Comparison of ENCODE assay signal across 2 cellular contexts in the genomic region with DNA sequence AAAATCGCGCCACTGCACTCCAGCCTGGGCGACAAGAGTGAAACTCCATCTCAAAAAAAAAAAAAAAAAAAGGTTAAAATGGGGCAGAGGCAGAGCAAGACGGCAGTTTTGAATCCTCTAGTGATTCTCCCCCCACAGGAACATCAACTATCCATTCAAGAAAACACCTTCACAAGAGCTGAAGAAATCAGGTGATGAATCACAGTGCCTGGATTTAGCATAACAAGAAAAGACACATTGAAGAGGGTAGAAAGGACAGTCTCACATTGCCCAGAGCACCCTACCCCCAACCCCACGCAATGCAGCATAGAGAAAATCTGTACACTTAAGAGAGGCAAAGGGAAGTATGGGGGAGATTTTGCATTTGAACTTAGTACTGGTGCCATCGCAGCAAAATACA.
TF ChIP-seq lines count a peak whose summit lies in the region.

No MANE protein-coding gene starts in this region.

TF ChIP-seq in GM23338, 12 proteins besides CTCF, POLR2A, EP300 and RAD21 (continues in another document):
- TF ChIP-seq JUNB (IDR thresholded peaks at IDR 0.05; ENCODE audit: unreplicated experiment): no peak
- no peak for TF ChIP-seq CREB1 (CRISPR knock-in tag; IDR thresholded peaks at IDR 0.05; ENCODE audit: low read depth)
- TF ChIP-seq NANOG (IDR thresholded peaks at IDR 0.05; ENCODE audit: borderline replicate concordance): no peak
- no peak for TF ChIP-seq STAT1 (IDR thresholded peaks at IDR 0.05; ENCODE audit: unreplicated experiment)
- TF ChIP-seq, protein P1, sequence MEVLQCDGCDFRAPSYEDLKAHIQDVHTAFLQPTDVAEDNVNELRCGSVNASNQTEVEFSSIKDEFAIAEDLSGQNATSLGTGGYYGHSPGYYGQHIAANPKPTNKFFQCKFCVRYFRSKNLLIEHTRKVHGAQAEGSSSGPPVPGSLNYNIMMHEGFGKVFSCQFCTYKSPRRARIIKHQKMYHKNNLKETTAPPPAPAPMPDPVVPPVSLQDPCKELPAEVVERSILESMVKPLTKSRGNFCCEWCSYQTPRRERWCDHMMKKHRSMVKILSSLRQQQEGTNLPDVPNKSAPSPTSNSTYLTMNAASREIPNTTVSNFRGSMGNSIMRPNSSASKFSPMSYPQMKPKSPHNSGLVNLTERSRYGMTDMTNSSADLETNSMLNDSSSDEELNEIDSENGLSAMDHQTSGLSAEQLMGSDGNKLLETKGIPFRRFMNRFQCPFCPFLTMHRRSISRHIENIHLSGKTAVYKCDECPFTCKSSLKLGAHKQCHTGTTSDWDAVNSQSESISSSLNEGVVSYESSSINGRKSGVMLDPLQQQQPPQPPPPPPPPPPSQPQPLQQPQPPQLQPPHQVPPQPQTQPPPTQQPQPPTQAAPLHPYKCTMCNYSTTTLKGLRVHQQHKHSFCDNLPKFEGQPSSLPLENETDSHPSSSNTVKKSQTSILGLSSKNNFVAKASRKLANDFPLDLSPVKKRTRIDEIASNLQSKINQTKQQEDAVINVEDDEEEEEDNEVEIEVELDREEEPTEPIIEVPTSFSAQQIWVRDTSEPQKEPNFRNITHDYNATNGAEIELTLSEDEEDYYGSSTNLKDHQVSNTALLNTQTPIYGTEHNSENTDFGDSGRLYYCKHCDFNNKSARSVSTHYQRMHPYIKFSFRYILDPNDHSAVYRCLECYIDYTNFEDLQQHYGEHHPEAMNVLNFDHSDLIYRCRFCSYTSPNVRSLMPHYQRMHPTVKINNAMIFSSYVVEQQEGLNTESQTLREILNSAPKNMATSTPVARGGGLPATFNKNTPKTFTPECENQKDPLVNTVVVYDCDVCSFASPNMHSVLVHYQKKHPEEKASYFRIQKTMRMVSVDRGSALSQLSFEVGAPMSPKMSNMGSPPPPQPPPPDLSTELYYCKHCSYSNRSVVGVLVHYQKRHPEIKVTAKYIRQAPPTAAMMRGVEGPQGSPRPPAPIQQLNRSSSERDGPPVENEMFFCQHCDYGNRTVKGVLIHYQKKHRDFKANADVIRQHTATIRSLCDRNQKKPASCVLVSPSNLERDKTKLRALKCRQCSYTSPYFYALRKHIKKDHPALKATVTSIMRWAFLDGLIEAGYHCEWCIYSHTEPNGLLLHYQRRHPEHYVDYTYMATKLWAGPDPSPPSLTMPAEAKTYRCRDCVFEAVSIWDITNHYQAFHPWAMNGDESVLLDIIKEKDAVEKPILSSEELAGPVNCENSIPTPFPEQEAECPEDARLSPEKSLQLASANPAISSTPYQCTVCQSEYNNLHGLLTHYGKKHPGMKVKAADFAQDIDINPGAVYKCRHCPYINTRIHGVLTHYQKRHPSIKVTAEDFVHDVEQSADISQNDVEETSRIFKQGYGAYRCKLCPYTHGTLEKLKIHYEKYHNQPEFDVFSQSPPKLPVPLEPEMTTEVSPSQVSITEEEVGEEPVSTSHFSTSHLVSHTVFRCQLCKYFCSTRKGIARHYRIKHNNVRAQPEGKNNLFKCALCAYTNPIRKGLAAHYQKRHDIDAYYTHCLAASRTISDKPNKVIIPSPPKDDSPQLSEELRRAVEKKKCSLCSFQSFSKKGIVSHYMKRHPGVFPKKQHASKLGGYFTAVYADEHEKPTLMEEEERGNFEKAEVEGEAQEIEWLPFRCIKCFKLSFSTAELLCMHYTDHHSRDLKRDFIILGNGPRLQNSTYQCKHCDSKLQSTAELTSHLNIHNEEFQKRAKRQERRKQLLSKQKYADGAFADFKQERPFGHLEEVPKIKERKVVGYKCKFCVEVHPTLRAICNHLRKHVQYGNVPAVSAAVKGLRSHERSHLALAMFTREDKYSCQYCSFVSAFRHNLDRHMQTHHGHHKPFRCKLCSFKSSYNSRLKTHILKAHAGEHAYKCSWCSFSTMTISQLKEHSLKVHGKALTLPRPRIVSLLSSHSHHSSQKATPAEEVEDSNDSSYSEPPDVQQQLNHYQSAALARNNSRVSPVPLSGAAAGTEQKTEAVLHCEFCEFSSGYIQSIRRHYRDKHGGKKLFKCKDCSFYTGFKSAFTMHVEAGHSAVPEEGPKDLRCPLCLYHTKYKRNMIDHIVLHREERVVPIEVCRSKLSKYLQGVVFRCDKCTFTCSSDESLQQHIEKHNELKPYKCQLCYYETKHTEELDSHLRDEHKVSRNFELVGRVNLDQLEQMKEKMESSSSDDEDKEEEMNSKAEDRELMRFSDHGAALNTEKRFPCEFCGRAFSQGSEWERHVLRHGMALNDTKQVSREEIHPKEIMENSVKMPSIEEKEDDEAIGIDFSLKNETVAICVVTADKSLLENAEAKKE (CRISPR knock-in tag; IDR thresholded peaks at IDR 0.05): no peak
- no peak for TF ChIP-seq EZH2phosphoT487 (IDR thresholded peaks at IDR 0.05; ENCODE audit: unreplicated experiment)
- TF ChIP-seq POLR2AphosphoS5 (IDR thresholded peaks at IDR 0.05; ENCODE audit: low read depth): no peak
- TF ChIP-seq, protein P2, sequence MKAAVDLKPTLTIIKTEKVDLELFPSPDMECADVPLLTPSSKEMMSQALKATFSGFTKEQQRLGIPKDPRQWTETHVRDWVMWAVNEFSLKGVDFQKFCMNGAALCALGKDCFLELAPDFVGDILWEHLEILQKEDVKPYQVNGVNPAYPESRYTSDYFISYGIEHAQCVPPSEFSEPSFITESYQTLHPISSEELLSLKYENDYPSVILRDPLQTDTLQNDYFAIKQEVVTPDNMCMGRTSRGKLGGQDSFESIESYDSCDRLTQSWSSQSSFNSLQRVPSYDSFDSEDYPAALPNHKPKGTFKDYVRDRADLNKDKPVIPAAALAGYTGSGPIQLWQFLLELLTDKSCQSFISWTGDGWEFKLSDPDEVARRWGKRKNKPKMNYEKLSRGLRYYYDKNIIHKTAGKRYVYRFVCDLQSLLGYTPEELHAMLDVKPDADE (IDR thresholded peaks at IDR 0.05): no peak
- TF ChIP-seq ZNF114 (CRISPR knock-in tag; IDR thresholded peaks at IDR 0.05): no peak
- TF ChIP-seq, protein P3, sequence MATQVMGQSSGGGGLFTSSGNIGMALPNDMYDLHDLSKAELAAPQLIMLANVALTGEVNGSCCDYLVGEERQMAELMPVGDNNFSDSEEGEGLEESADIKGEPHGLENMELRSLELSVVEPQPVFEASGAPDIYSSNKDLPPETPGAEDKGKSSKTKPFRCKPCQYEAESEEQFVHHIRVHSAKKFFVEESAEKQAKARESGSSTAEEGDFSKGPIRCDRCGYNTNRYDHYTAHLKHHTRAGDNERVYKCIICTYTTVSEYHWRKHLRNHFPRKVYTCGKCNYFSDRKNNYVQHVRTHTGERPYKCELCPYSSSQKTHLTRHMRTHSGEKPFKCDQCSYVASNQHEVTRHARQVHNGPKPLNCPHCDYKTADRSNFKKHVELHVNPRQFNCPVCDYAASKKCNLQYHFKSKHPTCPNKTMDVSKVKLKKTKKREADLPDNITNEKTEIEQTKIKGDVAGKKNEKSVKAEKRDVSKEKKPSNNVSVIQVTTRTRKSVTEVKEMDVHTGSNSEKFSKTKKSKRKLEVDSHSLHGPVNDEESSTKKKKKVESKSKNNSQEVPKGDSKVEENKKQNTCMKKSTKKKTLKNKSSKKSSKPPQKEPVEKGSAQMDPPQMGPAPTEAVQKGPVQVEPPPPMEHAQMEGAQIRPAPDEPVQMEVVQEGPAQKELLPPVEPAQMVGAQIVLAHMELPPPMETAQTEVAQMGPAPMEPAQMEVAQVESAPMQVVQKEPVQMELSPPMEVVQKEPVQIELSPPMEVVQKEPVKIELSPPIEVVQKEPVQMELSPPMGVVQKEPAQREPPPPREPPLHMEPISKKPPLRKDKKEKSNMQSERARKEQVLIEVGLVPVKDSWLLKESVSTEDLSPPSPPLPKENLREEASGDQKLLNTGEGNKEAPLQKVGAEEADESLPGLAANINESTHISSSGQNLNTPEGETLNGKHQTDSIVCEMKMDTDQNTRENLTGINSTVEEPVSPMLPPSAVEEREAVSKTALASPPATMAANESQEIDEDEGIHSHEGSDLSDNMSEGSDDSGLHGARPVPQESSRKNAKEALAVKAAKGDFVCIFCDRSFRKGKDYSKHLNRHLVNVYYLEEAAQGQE (IDR thresholded peaks at IDR 0.05; ENCODE audit: unreplicated experiment): no peak

TF ChIP-seq in H1, 55 proteins besides CTCF, POLR2A, EP300 and RAD21:
- TF ChIP-seq SIN3A (conservative IDR thresholded peaks at IDR 0.05 in 1 of 2, IDR thresholded peaks at IDR 0.05 in 1 of 2; ENCODE audit: low read depth in 1 of 2, low read length in 2 of 2) (no peak), POLR2AphosphoS5 (IDR thresholded peaks at IDR 0.05; ENCODE audit: low read depth, low read length) (no peak), BRCA1 (IDR thresholded peaks at IDR 0.05; ENCODE audit: low read depth, low read length) (no peak), BACH1 (IDR thresholded peaks at IDR 0.05; ENCODE audit: low read length) (no peak), SUZ12 (IDR thresholded peaks at IDR 0.05; ENCODE audit: low read length) (no peak), HDAC2 (IDR thresholded peaks at IDR 0.05; ENCODE audit: borderline replicate concordance in 1 of 2, low read depth in 2 of 2, low read length in 2 of 2) (no peak), KDM5A (IDR thresholded peaks at IDR 0.05; ENCODE audit: low read length) (no peak), TAF1 (IDR thresholded peaks at IDR 0.05; ENCODE audit: low read depth, low read length) (no peak), SP1 (IDR thresholded peaks at IDR 0.05; ENCODE audit: low read depth, low read length) (no peak), GTF2F1 (IDR thresholded peaks at IDR 0.05; ENCODE audit: borderline replicate concordance, low read depth, low read length) (no peak)
- TF ChIP-seq, protein P4, sequence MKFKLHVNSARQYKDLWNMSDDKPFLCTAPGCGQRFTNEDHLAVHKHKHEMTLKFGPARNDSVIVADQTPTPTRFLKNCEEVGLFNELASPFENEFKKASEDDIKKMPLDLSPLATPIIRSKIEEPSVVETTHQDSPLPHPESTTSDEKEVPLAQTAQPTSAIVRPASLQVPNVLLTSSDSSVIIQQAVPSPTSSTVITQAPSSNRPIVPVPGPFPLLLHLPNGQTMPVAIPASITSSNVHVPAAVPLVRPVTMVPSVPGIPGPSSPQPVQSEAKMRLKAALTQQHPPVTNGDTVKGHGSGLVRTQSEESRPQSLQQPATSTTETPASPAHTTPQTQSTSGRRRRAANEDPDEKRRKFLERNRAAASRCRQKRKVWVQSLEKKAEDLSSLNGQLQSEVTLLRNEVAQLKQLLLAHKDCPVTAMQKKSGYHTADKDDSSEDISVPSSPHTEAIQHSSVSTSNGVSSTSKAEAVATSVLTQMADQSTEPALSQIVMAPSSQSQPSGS (IDR thresholded peaks at IDR 0.05; ENCODE audit: low read length): no peak
- TF ChIP-seq, protein P5, sequence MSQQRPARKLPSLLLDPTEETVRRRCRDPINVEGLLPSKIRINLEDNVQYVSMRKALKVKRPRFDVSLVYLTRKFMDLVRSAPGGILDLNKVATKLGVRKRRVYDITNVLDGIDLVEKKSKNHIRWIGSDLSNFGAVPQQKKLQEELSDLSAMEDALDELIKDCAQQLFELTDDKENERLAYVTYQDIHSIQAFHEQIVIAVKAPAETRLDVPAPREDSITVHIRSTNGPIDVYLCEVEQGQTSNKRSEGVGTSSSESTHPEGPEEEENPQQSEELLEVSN (IDR thresholded peaks at IDR 0.05): no peak
